ENCODE assay signal across 8 cellular contexts in genomic region chr10:17742918-17743317, GRCh38. TPM values are rescaled to one million over a fixed set of nuclear protein-coding genes. Genes with fewer than 3 reads are reported as not detected.
DNase-seq lines count a peak whose midpoint lies in the region; ATAC-seq and TF ChIP-seq lines count a peak whose summit lies in the region.

No MANE protein-coding gene starts in this region.

- H2AFZ ChIP-seq in OCI-LY3 (ENCODE audit: low read depth, low read length), result peak overlapping the region; percentile 64

- H3K4me2 ChIP-seq in OCI-LY3 (ENCODE audit: low read length), result peak overlapping the region; percentile 69

- H3K4me3 Mint-ChIP-seq in activated T-cell treated with anti-CD3 and anti-CD28 coated beads, Interleukin-2, amount 50 U/mL, for 72 hours, result no peak overlapping the region

- H3K4me1 ChIP-seq in OCI-LY3 (ENCODE audit: low read length) (peaks cover 12% of the 10 kb centered on the region), foreskin keratinocyte (no peaks in the 10 kb centered on the region), upper lobe of right lung (peaks cover 11% of the 10 kb centered on the region)

- H3K36me3 Mint-ChIP-seq in activated T-cell treated with anti-CD3 and anti-CD28 coated beads, Interleukin-2, amount 50 U/mL, for 72 hours (ENCODE audit: insufficient read depth in 2 of 2), result no peaks in the 10 kb centered on the region

- H3K27me3 Mint-ChIP-seq in activated T-cell treated with anti-CD3 and anti-CD28 coated beads, Interleukin-2, amount 50 U/mL, for 72 hours (ENCODE audit: low read depth), result no peaks in the 10 kb centered on the region

- no peak overlapping the region for H3K27ac ChIP-seq in OCI-LY3 (ENCODE audit: low read length)
- H3K27ac ChIP-seq in foreskin keratinocyte, result no peak overlapping the region
- H3K27ac ChIP-seq in upper lobe of right lung, result no peak overlapping the region

- H3K9me3 ChIP-seq in OCI-LY3 (ENCODE audit: insufficient read depth, low read length) (no peaks in the 10 kb centered on the region), upper lobe of right lung (no peaks in the 10 kb centered on the region)

- H3K27ac Mint-ChIP-seq in activated T-cell treated with anti-CD3 and anti-CD28 coated beads, Interleukin-2, amount 50 U/mL, for 72 hours, result no peak overlapping the region

- H3K4me1 Mint-ChIP-seq in activated T-cell treated with anti-CD3 and anti-CD28 coated beads, Interleukin-2, amount 50 U/mL, for 72 hours (ENCODE audit: low read depth), result peaks cover 13% of the 10 kb centered on the region

- CTCF ChIA-PET in AG04449 (lab: Yijun Ruan, JAX), result interaction anchor here (0.7 to 4.5 kb wide), 32 partner anchors 9 to 915 kb away, joined by 3 to 46 read pairs (median 4); partner anchors contain the start of genes HACD1, STAM and TMEM236

- H3K27me3 ChIP-seq in OCI-LY3 (ENCODE audit: low read depth, low read length), result no peaks in the 10 kb centered on the region
- no peaks in the 10 kb centered on the region for H3K27me3 ChIP-seq in foreskin keratinocyte
- no peaks in the 10 kb centered on the region for H3K27me3 ChIP-seq in upper lobe of right lung

- no peaks in the 10 kb centered on the region for H3K79me2 ChIP-seq in OCI-LY3 (ENCODE audit: low read length)

- DNase-seq in AG04449 (ENCODE audit: low read depth, low spot score) (no peak), foreskin keratinocyte (peak in 1 of 2 donors; percentile 17), posterior vena cava (ENCODE audit: low spot score) (peak; percentile 84), upper lobe of right lung (peak; percentile 71)
- peak; percentile 70 to 72 for DNase-seq in activated T-cell treated with anti-CD3 and anti-CD28 coated beads, Interleukin-2, amount 50 U/mL, for 72 hours

- POLR2A ChIA-PET in AG04449 (lab: Yijun Ruan, JAX), result no interaction called here

- no peak overlapping the region for H3K4me3 ChIP-seq in AG04449 (ENCODE audit: low read depth, low read length)
- H3K4me3 ChIP-seq in OCI-LY3 (ENCODE audit: low read length), result peak overlapping the region; percentile 67
- H3K4me3 ChIP-seq in upper lobe of right lung, result no peak overlapping the region

- H4K20me1 ChIP-seq in OCI-LY3 (ENCODE audit: insufficient read depth, low read length), result no peaks in the 10 kb centered on the region

- intact Hi-C loops in posterior vena cava (cut with DNase I) (loop anchor here (5.0 to 10.0 kb wide), 2 partner anchors 136 to 138 kb away; no protein-coding TSS in a partner anchor), upper lobe of right lung (cut with DNase I) (loop anchor here (10.0 kb wide), 1 partner anchor 128 kb away; the partner anchor contains the start of gene HACD1)

- peak overlapping the region; percentile 27 for H3K9ac ChIP-seq in OCI-LY3 (ENCODE audit: low read length)

- H3K36me3 ChIP-seq in OCI-LY3 (replicated peaks; ENCODE audit: low read depth, low read length) (no peaks in the 10 kb centered on the region), upper lobe of right lung (no peaks in the 10 kb centered on the region)

- peak; percentile 53 for ATAC-seq in GM18873 (IDR thresholded peaks at IDR 0.05; ENCODE audit: low FRiP score, unreplicated experiment)
- ATAC-seq in activated T-cell treated with anti-CD3 and anti-CD28 coated beads, Interleukin-2, amount 50 U/mL, for 72 hours (replicated peaks in 1 of 2), result no peak
- ATAC-seq in foreskin keratinocyte, result peak; percentile 58
- peak; percentile 84 for ATAC-seq in upper lobe of right lung
- ATAC-seq in GM21737 (IDR thresholded peaks at IDR 0.05; ENCODE audit: unreplicated experiment), result no peak

- H3K9me3 Mint-ChIP-seq in activated T-cell treated with anti-CD3 and anti-CD28 coated beads, Interleukin-2, amount 50 U/mL, for 72 hours, result no peaks in the 10 kb centered on the region

- peak; percentile 70 for TF ChIP-seq CTCF in AG04449 (IDR thresholded peaks at IDR 0.05; ENCODE audit: insufficient read depth, low read length, missing control alignments)
- peak; percentile 58 for TF ChIP-seq CTCF in OCI-LY3 (IDR thresholded peaks at IDR 0.05; ENCODE audit: low read depth, low read length)
- peak; percentile 81 for TF ChIP-seq CTCF in foreskin keratinocyte (conservative IDR thresholded peaks at IDR 0.05)
- peak; percentile 90 for TF ChIP-seq CTCF in upper lobe of right lung (IDR thresholded peaks at IDR 0.05)

RNA-seq across cellular contexts. Expression of gene TMEM236, which starts 9.1 kb away (rescaled TPM):
- total RNA-seq in activated T-cell treated with anti-CD3 and anti-CD28 coated beads, Interleukin-2, amount 50 U/mL, for 72 hours, result under 1 TPM; 0.58 to 0.65 TPM
- total RNA-seq in foreskin keratinocyte (0.63 TPM in 1 of 2 replicates, not detected in the other), posterior vena cava (1 to 10 TPM; 1.0 to 2.2 TPM), upper lobe of right lung (5.0 TPM)
- 0.26 TPM in 1 of 2 replicates, not detected in the other for polyA plus RNA-seq in foreskin keratinocyte

Comparison
In these comparisons a context has a peak if more than half of its experiments do, and no peak if none do; other contexts are left out.
1. ATAC-seq: peak in GM18873 (single experiment), foreskin keratinocyte (single experiment) and upper lobe of right lung (single experiment); none in activated T-cell treated with anti-CD3 and anti-CD28 coated beads, Interleukin-2, amount 50 U/mL, for 72 hours (0 of 2) and GM21737 (single experiment).
2. Peak in every context shown above with its lines, with median percentiles within 50 percentile points of each other: CTCF ChIP-seq.